ENCODE assay signal across 1 cellular context in genomic region chr13:104592545-104593250, GRCh38.
TF ChIP-seq lines count a peak whose summit lies in the region.

No MANE protein-coding gene starts in this region.

TF ChIP-seq in HCT116, 20 proteins besides CTCF, POLR2A, EP300 and RAD21 (continued from another document):
- TF ChIP-seq REST (IDR thresholded peaks at IDR 0.05; ENCODE audit: low read depth) (no peak), FOSL1 (IDR thresholded peaks at IDR 0.05; ENCODE audit: low read depth) (no peak)
